Comparison of ENCODE assay signal across 28 cellular contexts in the genomic region with DNA sequence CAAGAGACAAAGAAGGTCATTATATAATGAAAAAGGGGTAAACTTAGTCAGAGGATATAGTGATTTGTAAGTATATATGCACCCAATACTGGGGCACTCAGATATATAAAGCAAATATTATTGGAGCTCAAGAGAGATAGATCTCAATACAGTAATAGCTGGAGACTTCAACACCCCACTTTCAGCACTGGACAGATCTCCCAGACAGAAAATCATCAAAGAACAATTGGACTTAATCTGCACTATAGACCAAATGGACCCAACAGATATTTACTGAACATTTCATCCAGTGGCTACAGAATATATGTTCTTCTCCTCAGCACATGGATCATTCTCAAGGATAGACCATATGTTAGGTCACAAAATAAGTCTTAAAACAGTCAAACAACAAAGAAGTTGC. TPM values are rescaled to one million over a fixed set of nuclear protein-coding genes. Genes with fewer than 3 reads are reported as not detected.
DNase-seq lines count a peak whose midpoint lies in the region; ATAC-seq, FAIRE-seq and TF ChIP-seq lines count a peak whose summit lies in the region.
"Had no signal": no experiment of that assay in that cellular context is flagged by ENCODE, and none has a peak within 500 bp of the region (broad histone marks: within the 10 kb centered on the region; RNA-seq: fewer than 3 reads in every experiment).

No MANE protein-coding gene starts in this region.

- TF ChIP-seq RAD21 in SK-N-SH (IDR thresholded peaks at IDR 0.05; ENCODE audit: low read length), result no peak

- H3K36me3 ChIP-seq in SK-N-SH (replicated peaks in 1 of 2; ENCODE audit: control insufficient read depth in 1 of 2, insufficient read depth in 2 of 2, low read length in 1 of 2) (peaks cover 0 to 3% of the 10 kb centered on the region in 2 experiments), HEK293 (ENCODE audit: control insufficient read depth in 2 of 2, insufficient read depth in 1 of 2, low read length in 2 of 2) (peaks cover 3 to 16% of the 10 kb centered on the region in 2 experiments; a peak in 1 of 3 replicates), astrocyte (ENCODE audit: insufficient read depth, low read length) (no peaks in the 10 kb centered on the region), tibial nerve (peaks cover 0 to 11% (median 0%) of the 10 kb centered on the region in 3 donors)
- H3K36me3 ChIP-seq: BE2C; BLaER1 treated with 17β-estradiol and CSF1 and Interleukin-3, amounts not matched to agents 10 nM and 100 nM had no signal

- TF ChIP-seq EP300 in SK-N-SH (IDR thresholded peaks at IDR 0.05; ENCODE audit: borderline replicate concordance in 1 of 2, low read depth in 1 of 2, low read length in 1 of 2) (no peak), tibial nerve (IDR thresholded peaks at IDR 0.05) (no peak)

- TF ChIP-seq CTCF in SK-N-SH (IDR thresholded peaks at IDR 0.05) (no peak), HEK293 (tag by site-specific recombination; IDR thresholded peaks at IDR 0.05) (no peak), astrocyte (IDR thresholded peaks at IDR 0.05; ENCODE audit: insufficient read depth, low read depth, low read length) (no peak), tibial nerve (IDR thresholded peaks at IDR 0.05) (no peak)

- H3K4me1 ChIP-seq in SK-N-SH (ENCODE audit: control insufficient read depth in 1 of 2, insufficient read depth in 2 of 2, low read depth in 1 of 2, low read length in 1 of 2) (no peaks in the 10 kb centered on the region), HEK293 (ENCODE audit: control insufficient read depth, insufficient read depth, low read length) (no peaks in the 10 kb centered on the region), astrocyte (ENCODE audit: insufficient read depth, low read length) (no peaks in the 10 kb centered on the region), tibial nerve (no peaks in the 10 kb centered on the region)
- H3K4me1 ChIP-seq: BE2C; BLaER1 treated with 17β-estradiol and CSF1 and Interleukin-3, amounts not matched to agents 10 nM and 100 nM had no signal

- H3K27ac ChIP-seq in SK-N-SH (ENCODE audit: low read depth in 2 of 2, low read length in 1 of 2) (no peak overlapping the region), HEK293 (ENCODE audit: extremely low read depth, low read depth, low read length) (no peak overlapping the region), astrocyte (ENCODE audit: low read depth, low read length) (no peak overlapping the region), tibial nerve (no peak overlapping the region)
- H3K27ac ChIP-seq: 22Rv1; BLaER1 treated with 17β-estradiol and CSF1 and Interleukin-3, amounts not matched to agents 10 nM and 100 nM; GM23248 had no signal

- no peak overlapping the region for H3K27ac Mint-ChIP-seq in astrocyte (ENCODE audit: unreplicated experiment)
- H3K27ac Mint-ChIP-seq: CD14-positive monocyte; CD4-positive, alpha-beta T cell; HFFc6 had no signal

- H3F3A ChIP-seq in SK-N-SH (replicated peaks; ENCODE audit: insufficient read depth), result no peaks in the 10 kb centered on the region

- ATAC-seq in SK-N-SH treated with all-trans-retinoic acid at 6 μM for 48 hours, result no peak
- ATAC-seq: GM12878 had no signal

- DNase-seq in SK-N-SH (no peak), astrocyte (ENCODE audit: low read depth) (no peak), tibial nerve (ENCODE audit: low spot score in 2 of 2) (no peak), NCI-H128 (lab: John Stamatoyannopoulos, UW; ENCODE audit: unreplicated experiment) (no peak)
- DNase-seq in effector CD4-positive, alpha-beta T cell, result no peak
- DNase-seq: ACHN; AML-193; BE2C; CD4-positive, alpha-beta T cell; CD8-positive, alpha-beta memory T cell; DMS 273 treated with DMSO at 0.1 percent for 48 hours; DMS79; EL; GDM1; GM23248; H7; HCEC 1CT; HFFc6 had no signal

- H3K4me2 ChIP-seq in SK-N-SH (no peak overlapping the region), astrocyte (ENCODE audit: low read length) (no peak overlapping the region)
- H3K4me2 ChIP-seq: BLaER1 treated with 17β-estradiol and CSF1 and Interleukin-3, amounts not matched to agents 10 nM and 100 nM had no signal

- POLR2A ChIA-PET in SK-N-SH (lab: Yijun Ruan, JAX), result no interaction called here
- POLR2A ChIA-PET in HEK293 (lab: Yijun Ruan, JAX), result no interaction called here

- H3K27me3 Mint-ChIP-seq in astrocyte (ENCODE audit: low read depth, unreplicated experiment), result no peaks in the 10 kb centered on the region
- H3K27me3 Mint-ChIP-seq: CD4-positive, alpha-beta T cell had no signal

- CTCF ChIA-PET in SK-N-SH (lab: Yijun Ruan, JAX) (no interaction called here), HEK293 (lab: Yijun Ruan, JAX) (no interaction called here)

- H3K36me3 Mint-ChIP-seq in astrocyte (ENCODE audit: low read depth, unreplicated experiment), result peaks cover 9% of the 10 kb centered on the region
- H3K36me3 Mint-ChIP-seq: CD14-positive monocyte; CD8-positive, alpha-beta memory T cell had no signal

- no peaks in the 10 kb centered on the region for H4K20me1 ChIP-seq in SK-N-SH (ENCODE audit: insufficient read depth)
- no peaks in the 10 kb centered on the region for H4K20me1 ChIP-seq in astrocyte (ENCODE audit: insufficient read depth, low read length)
- H4K20me1 ChIP-seq: BLaER1 treated with 17β-estradiol and CSF1 and Interleukin-3, amounts not matched to agents 10 nM and 100 nM had no signal

- H3K9me2 ChIP-seq in SK-N-SH, result no peaks in the 10 kb centered on the region

- H3K9me3 Mint-ChIP-seq in astrocyte (ENCODE audit: unreplicated experiment), result peaks cover 5% of the 10 kb centered on the region
- H3K9me3 Mint-ChIP-seq: CD4-positive, alpha-beta T cell; HFFc6 had no signal

- H3K79me2 ChIP-seq in SK-N-SH (ENCODE audit: insufficient read depth) (no peaks in the 10 kb centered on the region), astrocyte (ENCODE audit: insufficient read depth, low read length) (no peaks in the 10 kb centered on the region)

- TF ChIP-seq POLR2A in tibial nerve (IDR thresholded peaks at IDR 0.05), result no peak

- H3K9me3 ChIP-seq in SK-N-SH (no peaks in the 10 kb centered on the region), HEK293 (ENCODE audit: control insufficient read depth, insufficient read depth, low read depth, low read length) (no peaks in the 10 kb centered on the region), astrocyte (ENCODE audit: insufficient read depth, low read depth, low read length) (no peaks in the 10 kb centered on the region), tibial nerve (no peaks in the 10 kb centered on the region)
- H3K9me3 ChIP-seq: BE2C had no signal

- H3K27me3 ChIP-seq in SK-N-SH (ENCODE audit: insufficient read depth) (no peaks in the 10 kb centered on the region), astrocyte (ENCODE audit: insufficient read depth, low read length) (no peaks in the 10 kb centered on the region), tibial nerve (peaks cover 0 to 7% of the 10 kb centered on the region in 2 donors)
- H3K27me3 ChIP-seq: BE2C had no signal

- peak; percentile 73 for FAIRE-seq in astrocyte (lab: Jason Lieb, UNC)
- FAIRE-seq: A204.1, D721Med, GM12878, GM19239, H1 had no signal

- peaks cover 2% of the 10 kb centered on the region for H3K4me1 Mint-ChIP-seq in astrocyte (ENCODE audit: low read depth, unreplicated experiment)
- H3K4me1 Mint-ChIP-seq: CD14-positive monocyte; CD8-positive, alpha-beta memory T cell had no signal

- H3K9ac ChIP-seq in SK-N-SH, result no peak overlapping the region
- no peak overlapping the region for H3K9ac ChIP-seq in astrocyte (ENCODE audit: low read length)
- H3K9ac ChIP-seq: BLaER1 treated with 17β-estradiol and CSF1 and Interleukin-3, amounts not matched to agents 10 nM and 100 nM; GM23248 had no signal

- H2AFZ ChIP-seq in SK-N-SH (ENCODE audit: low read depth), result no peak overlapping the region
- H2AFZ ChIP-seq in astrocyte (ENCODE audit: low read depth, low read length), result no peak overlapping the region
- H2AFZ ChIP-seq: GM23248 had no signal

- H3K4me3 ChIP-seq in SK-N-SH (ENCODE audit: low read depth in 2 of 2, low read length in 1 of 2) (no peak overlapping the region), HEK293 (ENCODE audit: low read depth, low read length) (no peak overlapping the region), astrocyte (ENCODE audit: insufficient read depth, low read depth, low read length) (no peak overlapping the region), tibial nerve (no peak overlapping the region)
- H3K4me3 ChIP-seq: BLaER1 treated with 17β-estradiol and CSF1 and Interleukin-3, amounts not matched to agents 10 nM and 100 nM; GM12878; GM23248 had no signal

- no peak overlapping the region for H3K4me3 Mint-ChIP-seq in astrocyte (ENCODE audit: unreplicated experiment)
- H3K4me3 Mint-ChIP-seq: CD14-positive monocyte; CD4-positive, alpha-beta T cell; CD8-positive, alpha-beta memory T cell; HFFc6 had no signal

TF ChIP-seq in SK-N-SH treated with all-trans-retinoic acid at 6 μM for 48 hours, 23 proteins besides CTCF, POLR2A, EP300 and RAD21 (continues in another document):
- no peak for TF ChIP-seq ZNF70 (CRISPR knock-in tag; IDR thresholded peaks at IDR 0.05)

TF ChIP-seq in HEK293, 187 proteins besides CTCF, POLR2A, EP300 and RAD21 (continues in another document):
- TF ChIP-seq ZNF175 (tag by site-specific recombination; IDR thresholded peaks at IDR 0.05), result no peak
- TF ChIP-seq, protein P1, sequence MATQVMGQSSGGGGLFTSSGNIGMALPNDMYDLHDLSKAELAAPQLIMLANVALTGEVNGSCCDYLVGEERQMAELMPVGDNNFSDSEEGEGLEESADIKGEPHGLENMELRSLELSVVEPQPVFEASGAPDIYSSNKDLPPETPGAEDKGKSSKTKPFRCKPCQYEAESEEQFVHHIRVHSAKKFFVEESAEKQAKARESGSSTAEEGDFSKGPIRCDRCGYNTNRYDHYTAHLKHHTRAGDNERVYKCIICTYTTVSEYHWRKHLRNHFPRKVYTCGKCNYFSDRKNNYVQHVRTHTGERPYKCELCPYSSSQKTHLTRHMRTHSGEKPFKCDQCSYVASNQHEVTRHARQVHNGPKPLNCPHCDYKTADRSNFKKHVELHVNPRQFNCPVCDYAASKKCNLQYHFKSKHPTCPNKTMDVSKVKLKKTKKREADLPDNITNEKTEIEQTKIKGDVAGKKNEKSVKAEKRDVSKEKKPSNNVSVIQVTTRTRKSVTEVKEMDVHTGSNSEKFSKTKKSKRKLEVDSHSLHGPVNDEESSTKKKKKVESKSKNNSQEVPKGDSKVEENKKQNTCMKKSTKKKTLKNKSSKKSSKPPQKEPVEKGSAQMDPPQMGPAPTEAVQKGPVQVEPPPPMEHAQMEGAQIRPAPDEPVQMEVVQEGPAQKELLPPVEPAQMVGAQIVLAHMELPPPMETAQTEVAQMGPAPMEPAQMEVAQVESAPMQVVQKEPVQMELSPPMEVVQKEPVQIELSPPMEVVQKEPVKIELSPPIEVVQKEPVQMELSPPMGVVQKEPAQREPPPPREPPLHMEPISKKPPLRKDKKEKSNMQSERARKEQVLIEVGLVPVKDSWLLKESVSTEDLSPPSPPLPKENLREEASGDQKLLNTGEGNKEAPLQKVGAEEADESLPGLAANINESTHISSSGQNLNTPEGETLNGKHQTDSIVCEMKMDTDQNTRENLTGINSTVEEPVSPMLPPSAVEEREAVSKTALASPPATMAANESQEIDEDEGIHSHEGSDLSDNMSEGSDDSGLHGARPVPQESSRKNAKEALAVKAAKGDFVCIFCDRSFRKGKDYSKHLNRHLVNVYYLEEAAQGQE (tag by site-specific recombination; IDR thresholded peaks at IDR 0.05), result peak; percentile 79

RNA-seq across cellular contexts. Expression of a gene that starts 47.2 kb away (rescaled TPM):
- polyA plus RNA-seq in SK-N-SH (2012; rRNA removed), result not detected in 2 replicates
- polyA plus RNA-seq in SK-N-SH (2012; cell fraction: cytosol; rRNA removed), result not detected in 2 replicates
- polyA plus RNA-seq in SK-N-SH (2012; cell fraction: nucleus; rRNA removed), result not detected in 2 replicates
- total RNA-seq in astrocyte (not detected in 2 replicates), tibial nerve (not detected)
- total RNA-seq: CD4-positive, alpha-beta T cell; CD8-positive, alpha-beta memory T cell; GM12878; GM23248; H1; H7; HFFc6 had no signal
- polyA plus RNA-seq: CD14-positive monocyte; CD8-positive, alpha-beta memory T cell; GM12878; GM23248; H1 had no signal
